ENCODE assay signal across 9 cellular contexts in the genomic region with DNA sequence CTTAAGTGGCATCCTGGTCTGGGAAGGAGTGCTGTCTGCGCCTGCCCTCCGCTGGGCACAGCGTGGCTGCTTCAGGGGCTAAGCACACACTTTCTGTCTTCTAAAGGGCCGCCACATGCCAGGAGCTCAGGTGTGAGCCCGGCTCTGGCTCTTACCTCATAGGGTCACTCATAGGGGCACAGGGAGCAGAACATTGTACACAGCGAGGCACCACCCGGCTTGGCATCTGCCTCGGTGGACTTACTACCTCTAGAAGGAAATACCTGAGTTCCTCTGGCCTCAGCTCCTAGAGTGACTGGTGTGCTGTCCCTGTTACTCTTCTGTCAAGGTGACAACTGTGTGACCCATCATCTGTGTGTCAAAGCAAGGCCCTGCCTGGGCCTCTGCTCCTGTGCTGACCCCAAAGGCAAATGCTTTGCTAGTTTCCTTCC. TPM values are rescaled to one million over a fixed set of nuclear protein-coding genes. Genes with fewer than 3 reads are reported as not detected.
DNase-seq lines count a peak whose midpoint lies in the region; ATAC-seq and TF ChIP-seq lines count a peak whose summit lies in the region.
"Had no signal": no experiment of that assay in that cellular context is flagged by ENCODE, and none has a peak within 500 bp of the region (broad histone marks: within the 10 kb centered on the region; RNA-seq: fewer than 3 reads in every experiment).

No MANE protein-coding gene starts in this region.

- H3K9ac ChIP-seq in Karpas-422 (ENCODE audit: low read length) = no peak overlapping the region

- intact Hi-C loops in stomach (cut with DNase I; ENCODE audit: low total_unique reads) = no loop called here

- H3K4me2 ChIP-seq in Karpas-422 (ENCODE audit: low read depth, low read length, poor library complexity, severe bottlenecking) = no peak overlapping the region

- 68 to 82% (median 73%) methylated on average over 8 of the region's 8 CpGs for WGBS in stomach, 5 donors

- no peak for ATAC-seq in HG02870 (IDR thresholded peaks at IDR 0.05; ENCODE audit: unreplicated experiment)

- in situ Hi-C loops in astrocyte of the cerebellum (cut with HindIII; ENCODE audit: low sequenced_read_pairs) = no loop called here

- peaks cover 11% of the 10 kb centered on the region for H3K79me2 ChIP-seq in Karpas-422 (ENCODE audit: low read length)

- H3K9me2 ChIP-seq in Karpas-422 (replicated peaks; ENCODE audit: insufficient read depth, low read length) = no peaks in the 10 kb centered on the region

- H4K20me1 ChIP-seq in Karpas-422 (ENCODE audit: insufficient read depth, low read depth, low read length) = no peaks in the 10 kb centered on the region

- H3K4me3 ChIP-seq in Karpas-422 (ENCODE audit: low read length) (no peak overlapping the region), astrocyte of the cerebellum (ENCODE audit: low read depth, low read length) (peak overlapping the region; percentile 6), stomach (peak overlapping the region in 2 of 4 donors; percentile 15 to 23)

- H3K27me3 ChIP-seq in Karpas-422 (ENCODE audit: low read length) = no peaks in the 10 kb centered on the region
- no peaks in the 10 kb centered on the region for H3K27me3 ChIP-seq in layer of hippocampus (ENCODE audit: control insufficient read depth, insufficient read depth, low read length)
- no peaks in the 10 kb centered on the region for H3K27me3 ChIP-seq in stomach

- H3K4me1 ChIP-seq in Karpas-422 (ENCODE audit: low read length) (peaks cover 49% of the 10 kb centered on the region), stomach (peaks cover 44 to 97% (median 69%) of the 10 kb centered on the region in 4 donors)

- TF ChIP-seq POLR2A in stomach (IDR thresholded peaks at IDR 0.05) = peak in 1 of 4 donors; percentile 5

- H2AFZ ChIP-seq in Karpas-422 (ENCODE audit: low read length) = no peak overlapping the region

- no peak for TF ChIP-seq EP300 in stomach (IDR thresholded peaks at IDR 0.05)

- DNase-seq in Karpas-422 (peak; percentile 43), astrocyte of the cerebellum (ENCODE audit: low read depth) (no peak), stomach (peak; percentile 49), anterior cingulate cortex (lab: John Stamatoyannopoulos, UW) (no peak), DMS 273 (lab: John Stamatoyannopoulos, UW; ENCODE audit: unreplicated experiment) (no peak), NCI-H2107 treated with DMSO at 0.1 percent for 48 hours (lab: John Stamatoyannopoulos, UW; ENCODE audit: unreplicated experiment) (no peak)
- DNase-seq: central memory CD4-positive, alpha-beta T cell had no signal

- H3K9me3 ChIP-seq in Karpas-422 (ENCODE audit: low read length) (no peaks in the 10 kb centered on the region), stomach (no peaks in the 10 kb centered on the region)

- H3K36me3 ChIP-seq in Karpas-422 (ENCODE audit: insufficient read depth, low read length) (peaks cover 29% of the 10 kb centered on the region), stomach (peaks cover 49 to 81% (median 69%) of the 10 kb centered on the region in 4 donors)

- TF ChIP-seq CTCF in astrocyte of the cerebellum (IDR thresholded peaks at IDR 0.05; ENCODE audit: low read depth, low read length, missing control alignments) (no peak), stomach (IDR thresholded peaks at IDR 0.05) (no peak)

- H3K27ac ChIP-seq in Karpas-422 (ENCODE audit: low read length) (0 out of 2 replicates have a peak overlapping the region, but pooled peaks have one; percentile 21), layer of hippocampus (ENCODE audit: low read depth, low read length) (peak overlapping the region; percentile 25), stomach (peak overlapping the region; percentile 15 to 63 (median 48))

RNA-seq across cellular contexts. Expression of a gene that starts 13.4 kb away (rescaled TPM):
- 36.5 and 74.7 TPM in 2 replicates for total RNA-seq in Karpas-422 (2014; rRNA removed; shearing (Covaris generic); ENCODE audit: low replicate concordance)
- 1,000 to 10,000 TPM in 2 of 5 donors, 100 to 1,000 TPM in 3; 253 to 2,124 (median 789) TPM for total RNA-seq in stomach
- 1,000 to 10,000 TPM in 1 of 3 donors, 100 to 1,000 TPM in 2; 131 to 1,368 (median 157) TPM for polyA plus RNA-seq in stomach

RNA-seq across cellular contexts. Expression of a gene that starts 49.6 kb away (rescaled TPM):
- 48.5 and 102 TPM in 2 replicates for total RNA-seq in Karpas-422 (2014; rRNA removed; shearing (Covaris generic); ENCODE audit: low replicate concordance)
- total RNA-seq in stomach = 100 to 1,000 TPM in 3 of 5 donors, 10 to 100 TPM in 1, 1 to 10 TPM in 1; 9.3 to 340 (median 114) TPM
- 10 to 100 TPM; 11.8 to 16.3 (median 13.6) TPM for polyA plus RNA-seq in stomach

RNA-seq across cellular contexts. Expression of a gene that starts 53.5 kb away (rescaled TPM):
- total RNA-seq in Karpas-422 (2014; rRNA removed; shearing (Covaris generic); ENCODE audit: low replicate concordance) = 6.7 and 9.7 TPM in 2 replicates
- 100 to 1,000 TPM in 1 of 5 donors, 1 to 10 TPM in 4; 1.2 to 101 (median 2.4) TPM for total RNA-seq in stomach
- 1 to 10 TPM; 1.9 to 3.8 (median 3.1) TPM for polyA plus RNA-seq in stomach

Comparison
In these comparisons a context has a peak if more than half of its experiments do, and no peak if none do; other contexts are left out.
1. DNase-seq: peak in Karpas-422 (single experiment) and stomach (single experiment); none in astrocyte of the cerebellum (single experiment), anterior cingulate cortex (0 of 58), DMS 273 (single experiment) and NCI-H2107 treated with DMSO at 0.1 percent for 48 hours (single experiment).
2. Peak in every context shown above with its lines, with median percentiles within 50 percentile points of each other: H3K27ac ChIP-seq.